ENCODE assay signal across 20 cellular contexts in genomic region chr17:6215071-6216035, GRCh38.
DNase-seq lines count a peak whose midpoint lies in the region; ATAC-seq, FAIRE-seq and TF ChIP-seq lines count a peak whose summit lies in the region.
"Had no signal": no experiment of that assay in that cellular context is flagged by ENCODE, and none has a peak within 500 bp of the region (broad histone marks: within the 10 kb centered on the region; RNA-seq: fewer than 3 reads in every experiment).

No MANE protein-coding gene starts in this region.

- 5% methylated on average over 11 of the region's 13 CpGs for WGBS in K562 (ENCODE audit: insufficient coverage, low coverage, missing lambda C conversion rate)
- 92% methylated on average over 10 of the region's 13 CpGs for WGBS in esophagus muscularis mucosa

- H3K27me3 ChIP-seq in K562 (ENCODE audit: control insufficient read depth in 2 of 2, insufficient read depth in 2 of 2, low read length in 2 of 2) (peaks cover 0 to 5% of the 10 kb centered on the region in 2 experiments; a peak in 1 of 5 replicates), esophagus muscularis mucosa (peaks cover 0 to 17% (median 0%) of the 10 kb centered on the region in 4 donors)
- H3K27me3 ChIP-seq: BE2C, BLaER1 had no signal

- H3K9me3 ChIP-seq in K562 (replicated peaks; ENCODE audit: control insufficient read depth, insufficient read depth, low read depth, low read length) (no peaks in the 10 kb centered on the region), esophagus muscularis mucosa (no peaks in the 10 kb centered on the region)
- H3K9me3 ChIP-seq: BE2C, BLaER1 had no signal

- no peak overlapping the region for H3K9ac ChIP-seq in K562 (ENCODE audit: insufficient read depth in 1 of 2, low read depth in 2 of 2, low read length in 2 of 2)
- H3K9ac ChIP-seq: BLaER1 had no signal

- CTCF ChIA-PET in K562 (lab: Yijun Ruan, JAX; ENCODE audit: low intra/inter-chr PET ratio), result no interaction called here

- TF ChIP-seq CTCF in K562 (IDR thresholded peaks at IDR 0.05 in 2 of 3, conservative IDR thresholded peaks at IDR 0.05 in 1 of 3; ENCODE audit: insufficient read depth in 2 of 3, low read depth in 1 of 3, low read length in 3 of 3) (no peak), esophagus muscularis mucosa (IDR thresholded peaks at IDR 0.05) (no peak)

- H3K4me2 ChIP-seq in K562 (ENCODE audit: insufficient read depth, low read length), result no peak overlapping the region
- H3K4me2 ChIP-seq: BLaER1 had no signal

- in situ Hi-C loops in K562 (cut with MboI), result no loop called here

- H3K9me1 ChIP-seq in K562 (ENCODE audit: control insufficient read depth, insufficient read depth, low read length), result no peaks in the 10 kb centered on the region

- intact Hi-C loops in K562 (cut with micrococcal nuclease) (no loop called here), esophagus muscularis mucosa (cut with DNase I) (no loop called here)

- H3K4me1 ChIP-seq in K562 (replicated peaks in 1 of 2; ENCODE audit: control insufficient read depth in 2 of 2, insufficient read depth in 2 of 2, low read length in 2 of 2) (no peaks in the 10 kb centered on the region), esophagus muscularis mucosa (no peaks in the 10 kb centered on the region)
- H3K4me1 ChIP-seq: BE2C, BLaER1 had no signal

- H4K20me1 ChIP-seq in K562 (replicated peaks; ENCODE audit: control insufficient read depth, insufficient read depth, low read length), result no peaks in the 10 kb centered on the region
- H4K20me1 ChIP-seq: BLaER1 had no signal

- FAIRE-seq in K562 (lab: Jason Lieb, UNC), result no peak
- FAIRE-seq: A204.1, G401.6, GM12891, GM19239 had no signal

- no peak for TF ChIP-seq EP300 in K562 (IDR thresholded peaks at IDR 0.05; ENCODE audit: low read length)
- no peak for TF ChIP-seq EP300 in esophagus muscularis mucosa (IDR thresholded peaks at IDR 0.05)

- no peak for TF ChIP-seq RAD21 in K562 (CRISPR knock-in tag; conservative IDR thresholded peaks at IDR 0.05 in 1 of 2, IDR thresholded peaks at IDR 0.05 in 1 of 2)

- H3K4me3 ChIP-seq in K562 (no peak overlapping the region), esophagus muscularis mucosa (no peak overlapping the region)
- H3K4me3 ChIP-seq: BLaER1 had no signal

- H3K79me2 ChIP-seq in K562 (ENCODE audit: control insufficient read depth, insufficient read depth, low read length), result no peaks in the 10 kb centered on the region

- POLR2A ChIA-PET in K562 (lab: Yijun Ruan, JAX), result no interaction called here

- no peak overlapping the region for H2AFZ ChIP-seq in K562 (ENCODE audit: low read depth, low read length)

- ATAC-seq in K562, result no peak
- no peak for ATAC-seq in GM18868 (IDR thresholded peaks at IDR 0.05; ENCODE audit: unreplicated experiment)
- ATAC-seq in GM18511 (IDR thresholded peaks at IDR 0.05; ENCODE audit: unreplicated experiment), result no peak

- no peaks in the 10 kb centered on the region for H3K36me3 ChIP-seq in K562 (ENCODE audit: control insufficient read depth, insufficient read depth, low read length)
- no peaks in the 10 kb centered on the region for H3K36me3 ChIP-seq in esophagus muscularis mucosa
- H3K36me3 ChIP-seq: BE2C, BLaER1 had no signal

- DNase-seq in K562 (ENCODE audit: extremely low read depth in 1 of 4, low spot score in 3 of 4), result no peak
- peak; percentile 84 for DNase-seq in esophagus muscularis mucosa (ENCODE audit: extremely low spot score)
- DNase-seq in DMS 273 (lab: John Stamatoyannopoulos, UW; ENCODE audit: unreplicated experiment), result no peak
- DNase-seq: 8988T; ACHN; BE2C; C1 segment of cervical spinal cord; CD4-positive, alpha-beta memory T cell; CD4-positive, CD25-positive, alpha-beta regulatory T cell; CD8-positive, alpha-beta memory T cell; COR-L47; DMS79 treated with DMSO at 0.1 percent for 48 hours; GF-D8 had no signal

- H3K27ac ChIP-seq in K562 (ENCODE audit: extremely low read depth, low read depth, low read length), result no peak overlapping the region
- no peak overlapping the region for H3K27ac ChIP-seq in esophagus muscularis mucosa (replicated peaks in 1 of 4)
- H3K27ac ChIP-seq: BLaER1 had no signal

- no TSS peak for BruUV-seq in K562 (replicated peaks; lab: Mats Ljungman, UMichigan)

- TF ChIP-seq POLR2A in K562 (conservative IDR thresholded peaks at IDR 0.05) (no peak), esophagus muscularis mucosa (IDR thresholded peaks at IDR 0.05; ENCODE audit: low read depth) (no peak)

TF ChIP-seq in K562, 482 proteins besides CTCF, POLR2A, EP300 and RAD21:
- no peak for TF ChIP-seq ILF3 (IDR thresholded peaks at IDR 0.05; ENCODE audit: borderline replicate concordance)
- no peak for TF ChIP-seq ZNF561 (CRISPR knock-in tag; conservative IDR thresholded peaks at IDR 0.05)
- TF ChIP-seq, protein P1, sequence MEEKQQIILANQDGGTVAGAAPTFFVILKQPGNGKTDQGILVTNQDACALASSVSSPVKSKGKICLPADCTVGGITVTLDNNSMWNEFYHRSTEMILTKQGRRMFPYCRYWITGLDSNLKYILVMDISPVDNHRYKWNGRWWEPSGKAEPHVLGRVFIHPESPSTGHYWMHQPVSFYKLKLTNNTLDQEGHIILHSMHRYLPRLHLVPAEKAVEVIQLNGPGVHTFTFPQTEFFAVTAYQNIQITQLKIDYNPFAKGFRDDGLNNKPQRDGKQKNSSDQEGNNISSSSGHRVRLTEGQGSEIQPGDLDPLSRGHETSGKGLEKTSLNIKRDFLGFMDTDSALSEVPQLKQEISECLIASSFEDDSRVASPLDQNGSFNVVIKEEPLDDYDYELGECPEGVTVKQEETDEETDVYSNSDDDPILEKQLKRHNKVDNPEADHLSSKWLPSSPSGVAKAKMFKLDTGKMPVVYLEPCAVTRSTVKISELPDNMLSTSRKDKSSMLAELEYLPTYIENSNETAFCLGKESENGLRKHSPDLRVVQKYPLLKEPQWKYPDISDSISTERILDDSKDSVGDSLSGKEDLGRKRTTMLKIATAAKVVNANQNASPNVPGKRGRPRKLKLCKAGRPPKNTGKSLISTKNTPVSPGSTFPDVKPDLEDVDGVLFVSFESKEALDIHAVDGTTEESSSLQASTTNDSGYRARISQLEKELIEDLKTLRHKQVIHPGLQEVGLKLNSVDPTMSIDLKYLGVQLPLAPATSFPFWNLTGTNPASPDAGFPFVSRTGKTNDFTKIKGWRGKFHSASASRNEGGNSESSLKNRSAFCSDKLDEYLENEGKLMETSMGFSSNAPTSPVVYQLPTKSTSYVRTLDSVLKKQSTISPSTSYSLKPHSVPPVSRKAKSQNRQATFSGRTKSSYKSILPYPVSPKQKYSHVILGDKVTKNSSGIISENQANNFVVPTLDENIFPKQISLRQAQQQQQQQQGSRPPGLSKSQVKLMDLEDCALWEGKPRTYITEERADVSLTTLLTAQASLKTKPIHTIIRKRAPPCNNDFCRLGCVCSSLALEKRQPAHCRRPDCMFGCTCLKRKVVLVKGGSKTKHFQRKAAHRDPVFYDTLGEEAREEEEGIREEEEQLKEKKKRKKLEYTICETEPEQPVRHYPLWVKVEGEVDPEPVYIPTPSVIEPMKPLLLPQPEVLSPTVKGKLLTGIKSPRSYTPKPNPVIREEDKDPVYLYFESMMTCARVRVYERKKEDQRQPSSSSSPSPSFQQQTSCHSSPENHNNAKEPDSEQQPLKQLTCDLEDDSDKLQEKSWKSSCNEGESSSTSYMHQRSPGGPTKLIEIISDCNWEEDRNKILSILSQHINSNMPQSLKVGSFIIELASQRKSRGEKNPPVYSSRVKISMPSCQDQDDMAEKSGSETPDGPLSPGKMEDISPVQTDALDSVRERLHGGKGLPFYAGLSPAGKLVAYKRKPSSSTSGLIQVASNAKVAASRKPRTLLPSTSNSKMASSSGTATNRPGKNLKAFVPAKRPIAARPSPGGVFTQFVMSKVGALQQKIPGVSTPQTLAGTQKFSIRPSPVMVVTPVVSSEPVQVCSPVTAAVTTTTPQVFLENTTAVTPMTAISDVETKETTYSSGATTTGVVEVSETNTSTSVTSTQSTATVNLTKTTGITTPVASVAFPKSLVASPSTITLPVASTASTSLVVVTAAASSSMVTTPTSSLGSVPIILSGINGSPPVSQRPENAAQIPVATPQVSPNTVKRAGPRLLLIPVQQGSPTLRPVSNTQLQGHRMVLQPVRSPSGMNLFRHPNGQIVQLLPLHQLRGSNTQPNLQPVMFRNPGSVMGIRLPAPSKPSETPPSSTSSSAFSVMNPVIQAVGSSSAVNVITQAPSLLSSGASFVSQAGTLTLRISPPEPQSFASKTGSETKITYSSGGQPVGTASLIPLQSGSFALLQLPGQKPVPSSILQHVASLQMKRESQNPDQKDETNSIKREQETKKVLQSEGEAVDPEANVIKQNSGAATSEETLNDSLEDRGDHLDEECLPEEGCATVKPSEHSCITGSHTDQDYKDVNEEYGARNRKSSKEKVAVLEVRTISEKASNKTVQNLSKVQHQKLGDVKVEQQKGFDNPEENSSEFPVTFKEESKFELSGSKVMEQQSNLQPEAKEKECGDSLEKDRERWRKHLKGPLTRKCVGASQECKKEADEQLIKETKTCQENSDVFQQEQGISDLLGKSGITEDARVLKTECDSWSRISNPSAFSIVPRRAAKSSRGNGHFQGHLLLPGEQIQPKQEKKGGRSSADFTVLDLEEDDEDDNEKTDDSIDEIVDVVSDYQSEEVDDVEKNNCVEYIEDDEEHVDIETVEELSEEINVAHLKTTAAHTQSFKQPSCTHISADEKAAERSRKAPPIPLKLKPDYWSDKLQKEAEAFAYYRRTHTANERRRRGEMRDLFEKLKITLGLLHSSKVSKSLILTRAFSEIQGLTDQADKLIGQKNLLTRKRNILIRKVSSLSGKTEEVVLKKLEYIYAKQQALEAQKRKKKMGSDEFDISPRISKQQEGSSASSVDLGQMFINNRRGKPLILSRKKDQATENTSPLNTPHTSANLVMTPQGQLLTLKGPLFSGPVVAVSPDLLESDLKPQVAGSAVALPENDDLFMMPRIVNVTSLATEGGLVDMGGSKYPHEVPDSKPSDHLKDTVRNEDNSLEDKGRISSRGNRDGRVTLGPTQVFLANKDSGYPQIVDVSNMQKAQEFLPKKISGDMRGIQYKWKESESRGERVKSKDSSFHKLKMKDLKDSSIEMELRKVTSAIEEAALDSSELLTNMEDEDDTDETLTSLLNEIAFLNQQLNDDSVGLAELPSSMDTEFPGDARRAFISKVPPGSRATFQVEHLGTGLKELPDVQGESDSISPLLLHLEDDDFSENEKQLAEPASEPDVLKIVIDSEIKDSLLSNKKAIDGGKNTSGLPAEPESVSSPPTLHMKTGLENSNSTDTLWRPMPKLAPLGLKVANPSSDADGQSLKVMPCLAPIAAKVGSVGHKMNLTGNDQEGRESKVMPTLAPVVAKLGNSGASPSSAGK (IDR thresholded peaks at IDR 0.05), result peak; percentile 54
- TF ChIP-seq L3MBTL2 (IDR thresholded peaks at IDR 0.05), result peak; percentile 74
TF ChIP-seq in K562: peak in this region for 2.
